1 cellular context compared by ENCODE assay signal in genomic region chr7:102425639-102426267, GRCh38.
TF ChIP-seq lines count a peak whose summit lies in the region.

No MANE protein-coding gene starts in this region.

TF ChIP-seq in SK-N-SH, 30 proteins besides CTCF, POLR2A, EP300 and RAD21 (continued from another document):
- TF ChIP-seq, protein P1, sequence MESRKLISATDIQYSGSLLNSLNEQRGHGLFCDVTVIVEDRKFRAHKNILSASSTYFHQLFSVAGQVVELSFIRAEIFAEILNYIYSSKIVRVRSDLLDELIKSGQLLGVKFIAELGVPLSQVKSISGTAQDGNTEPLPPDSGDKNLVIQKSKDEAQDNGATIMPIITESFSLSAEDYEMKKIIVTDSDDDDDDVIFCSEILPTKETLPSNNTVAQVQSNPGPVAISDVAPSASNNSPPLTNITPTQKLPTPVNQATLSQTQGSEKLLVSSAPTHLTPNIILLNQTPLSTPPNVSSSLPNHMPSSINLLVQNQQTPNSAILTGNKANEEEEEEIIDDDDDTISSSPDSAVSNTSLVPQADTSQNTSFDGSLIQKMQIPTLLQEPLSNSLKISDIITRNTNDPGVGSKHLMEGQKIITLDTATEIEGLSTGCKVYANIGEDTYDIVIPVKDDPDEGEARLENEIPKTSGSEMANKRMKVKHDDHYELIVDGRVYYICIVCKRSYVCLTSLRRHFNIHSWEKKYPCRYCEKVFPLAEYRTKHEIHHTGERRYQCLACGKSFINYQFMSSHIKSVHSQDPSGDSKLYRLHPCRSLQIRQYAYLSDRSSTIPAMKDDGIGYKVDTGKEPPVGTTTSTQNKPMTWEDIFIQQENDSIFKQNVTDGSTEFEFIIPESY (IDR thresholded peaks at IDR 0.05; ENCODE audit: borderline replicate concordance, low read depth) = no peak
- TF ChIP-seq, protein P2, sequence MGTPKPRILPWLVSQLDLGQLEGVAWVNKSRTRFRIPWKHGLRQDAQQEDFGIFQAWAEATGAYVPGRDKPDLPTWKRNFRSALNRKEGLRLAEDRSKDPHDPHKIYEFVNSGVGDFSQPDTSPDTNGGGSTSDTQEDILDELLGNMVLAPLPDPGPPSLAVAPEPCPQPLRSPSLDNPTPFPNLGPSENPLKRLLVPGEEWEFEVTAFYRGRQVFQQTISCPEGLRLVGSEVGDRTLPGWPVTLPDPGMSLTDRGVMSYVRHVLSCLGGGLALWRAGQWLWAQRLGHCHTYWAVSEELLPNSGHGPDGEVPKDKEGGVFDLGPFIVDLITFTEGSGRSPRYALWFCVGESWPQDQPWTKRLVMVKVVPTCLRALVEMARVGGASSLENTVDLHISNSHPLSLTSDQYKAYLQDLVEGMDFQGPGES (IDR thresholded peaks at IDR 0.05; ENCODE audit: low read depth, low read length) = no peak
